In genomic region chr1:45508295-45509151, GRCh38 we compare ENCODE assay signal across 12 cellular contexts. TPM values are rescaled to one million over a fixed set of nuclear protein-coding genes. Genes with fewer than 3 reads are reported as not detected.
A peak's percentile ranks its signal among the peaks of the same experiment; 100 is the strongest.
DNase-seq lines count a peak whose midpoint lies in the region; ATAC-seq and FAIRE-seq lines count a peak whose summit lies in the region.
"Had no signal": no experiment of that assay in that cellular context is flagged by ENCODE, and none has a peak within 500 bp of the region (broad histone marks: within the 10 kb centered on the region; RNA-seq: fewer than 3 reads in every experiment).

No MANE protein-coding gene starts in this region.

- no peak overlapping the region for H3K4me3 Mint-ChIP-seq in activated T-helper 17 cell treated with anti-CD3 and anti-CD28 coated beads, Interleukin-2, amount 50 U/mL, for 72 hours
- H3K4me3 Mint-ChIP-seq: dendritic cell treated with granulocyte-macrophage colony-stimulating factor and Interleukin-4, amounts not matched to agents 40 ng/mL and 50 ng/mL, for 4 days had no signal

- H3K9me3 ChIP-seq in right cardiac atrium (ENCODE audit: control insufficient read depth, low read length) = no peaks in the 10 kb centered on the region
- H3K9me3 ChIP-seq: Caco-2 had no signal

- ATAC-seq in Right ventricle myocardium inferior (peak; percentile 62), right cardiac atrium (peak; percentile 68 to 76), HG03135 (IDR thresholded peaks at IDR 0.05; ENCODE audit: unreplicated experiment) (no peak), HG03439 (IDR thresholded peaks at IDR 0.05; ENCODE audit: unreplicated experiment) (no peak)
- ATAC-seq in activated T-helper 17 cell treated with anti-CD3 and anti-CD28 coated beads, Interleukin-2, amount 50 U/mL, for 72 hours (replicated peaks) = peak; percentile 16

- peak overlapping the region; percentile 62 for H3K27ac ChIP-seq in right cardiac atrium (ENCODE audit: low read length)

- no peak for FAIRE-seq in HTR-8/SVneo (lab: Jason Lieb, UNC)

- 57% methylated on average over 15 of the region's 15 CpGs for WGBS in right cardiac atrium

- no peaks in the 10 kb centered on the region for H3K4me1 ChIP-seq in right cardiac atrium (ENCODE audit: control insufficient read depth, insufficient read depth, low read length)

- H3K27me3 Mint-ChIP-seq in activated T-helper 17 cell treated with anti-CD3 and anti-CD28 coated beads, Interleukin-2, amount 50 U/mL, for 72 hours = no peaks in the 10 kb centered on the region
- H3K27me3 Mint-ChIP-seq: dendritic cell treated with granulocyte-macrophage colony-stimulating factor and Interleukin-4, amounts not matched to agents 40 ng/mL and 50 ng/mL, for 4 days had no signal

- intact Hi-C loops in Right ventricle myocardium inferior (cut with DNase I) = no loop called here
- intact Hi-C loops in cardiac septum (cut with DNase I) = no loop called here
- intact Hi-C loops in right cardiac atrium (cut with DNase I) = loop anchor here in 2 of 4 donors (5.0 kb wide), 1 partner anchor 59 kb away; no protein-coding TSS in a partner anchor

- no peak for DNase-seq in Right ventricle myocardium inferior (ENCODE audit: missing footprints)
- DNase-seq in cardiac septum (ENCODE audit: low spot score) = no peak
- peak; percentile 34 to 73 (median 70) for DNase-seq in right cardiac atrium
- DNase-seq in NCI-H1092 (lab: John Stamatoyannopoulos, UW) = no peak
- no peak for DNase-seq in HTR-8/SVneo (ENCODE audit: insufficient read length, low spot score)
- DNase-seq: Caco-2, H7, MM.1S had no signal

- H3K36me3 Mint-ChIP-seq in activated T-helper 17 cell treated with anti-CD3 and anti-CD28 coated beads, Interleukin-2, amount 50 U/mL, for 72 hours (ENCODE audit: low read depth) = peaks cover 54% of the 10 kb centered on the region

- H3K4me1 Mint-ChIP-seq in activated T-helper 17 cell treated with anti-CD3 and anti-CD28 coated beads, Interleukin-2, amount 50 U/mL, for 72 hours = peaks cover 4% of the 10 kb centered on the region

- no peaks in the 10 kb centered on the region for H3K9me3 Mint-ChIP-seq in activated T-helper 17 cell treated with anti-CD3 and anti-CD28 coated beads, Interleukin-2, amount 50 U/mL, for 72 hours
- H3K9me3 Mint-ChIP-seq: dendritic cell treated with granulocyte-macrophage colony-stimulating factor and Interleukin-4, amounts not matched to agents 40 ng/mL and 50 ng/mL, for 4 days had no signal

- peak overlapping the region; percentile 13 for H3K27ac Mint-ChIP-seq in activated T-helper 17 cell treated with anti-CD3 and anti-CD28 coated beads, Interleukin-2, amount 50 U/mL, for 72 hours
- H3K27ac Mint-ChIP-seq: dendritic cell treated with granulocyte-macrophage colony-stimulating factor and Interleukin-4, amounts not matched to agents 40 ng/mL and 50 ng/mL, for 4 days had no signal

- H3K4me3 ChIP-seq in right cardiac atrium (ENCODE audit: low read length) = no peak overlapping the region

- H3K27me3 ChIP-seq in right cardiac atrium (ENCODE audit: control insufficient read depth, insufficient read depth) = no peaks in the 10 kb centered on the region

RNA-seq across cellular contexts. Expression of gene MMACHC, which starts 8.4 kb away (rescaled TPM):
- total RNA-seq in Right ventricle myocardium inferior = 26.0 TPM
- total RNA-seq in cardiac septum = 8.7 TPM
- total RNA-seq in activated T-helper 17 cell treated with anti-CD3 and anti-CD28 coated beads, Interleukin-2, amount 50 U/mL, for 72 hours = 1 to 10 TPM; 3.7 to 4.9 TPM
- 10 to 100 TPM; 15.7 to 32.0 (median 26.2) TPM for total RNA-seq in right cardiac atrium
- polyA plus RNA-seq in right cardiac atrium = 12.8 TPM

RNA-seq across cellular contexts. Expression of gene CCDC163, which starts 8.7 kb away (rescaled TPM):
- 0.41 TPM for total RNA-seq in Right ventricle myocardium inferior
- 0.38 TPM for total RNA-seq in cardiac septum
- 1 to 10 TPM; 3.4 TPM for total RNA-seq in activated T-helper 17 cell treated with anti-CD3 and anti-CD28 coated beads, Interleukin-2, amount 50 U/mL, for 72 hours
- 10 to 100 TPM in 2 of 4 donors, 1 to 10 TPM in 2; 2.5 to 13.9 (median 11.0) TPM for total RNA-seq in right cardiac atrium
- polyA plus RNA-seq in right cardiac atrium = 7.3 TPM

RNA-seq across cellular contexts. Expression of gene PRDX1, which starts 13.2 kb away (rescaled TPM):
- 314 TPM for total RNA-seq in Right ventricle myocardium inferior
- 267 TPM for total RNA-seq in cardiac septum
- total RNA-seq in activated T-helper 17 cell treated with anti-CD3 and anti-CD28 coated beads, Interleukin-2, amount 50 U/mL, for 72 hours = 100 to 1,000 TPM; 344 to 571 TPM
- 100 to 1,000 TPM; 548 to 884 (median 710) TPM for total RNA-seq in right cardiac atrium
- polyA plus RNA-seq in right cardiac atrium = 1,153 TPM

RNA-seq across cellular contexts. Expression of gene TESK2, which starts 17.6 kb away (rescaled TPM):
- 1.5 TPM for total RNA-seq in Right ventricle myocardium inferior
- total RNA-seq in cardiac septum = 1.0 TPM
- total RNA-seq in activated T-helper 17 cell treated with anti-CD3 and anti-CD28 coated beads, Interleukin-2, amount 50 U/mL, for 72 hours = 1 to 10 TPM; 2.7 to 8.9 TPM
- 1 to 10 TPM; 1.6 to 4.7 (median 4.2) TPM for total RNA-seq in right cardiac atrium
- 1.6 TPM for polyA plus RNA-seq in right cardiac atrium

RNA-seq across cellular contexts. Expression of gene AKR1A1, which starts 42.1 kb away (rescaled TPM):
- total RNA-seq in Right ventricle myocardium inferior (55.9 TPM), cardiac septum (47.3 TPM), right cardiac atrium (100 to 1,000 TPM in 1 of 4 donors, 10 to 100 TPM in 3; 67.3 to 106 (median 90.7) TPM)
- total RNA-seq in activated T-helper 17 cell treated with anti-CD3 and anti-CD28 coated beads, Interleukin-2, amount 50 U/mL, for 72 hours = 100 to 1,000 TPM; 121 to 151 TPM
- polyA plus RNA-seq in right cardiac atrium = 75.0 TPM

Comparison
In these comparisons a context has a peak if more than half of its experiments do, and no peak if none do; other contexts are left out.
1. DNase-seq: peak in right cardiac atrium (3 of 3); none in Right ventricle myocardium inferior (single experiment), cardiac septum (single experiment), NCI-H1092 (single experiment) and HTR-8/SVneo (single experiment).
2. ATAC-seq: peak in Right ventricle myocardium inferior (single experiment), activated T-helper 17 cell treated with anti-CD3 and anti-CD28 coated beads, Interleukin-2, amount 50 U/mL, for 72 hours (single experiment) and right cardiac atrium (2 of 2); none in HG03135 (single experiment) and HG03439 (single experiment).